8 cellular contexts compared by ENCODE assay signal in the genomic region with DNA sequence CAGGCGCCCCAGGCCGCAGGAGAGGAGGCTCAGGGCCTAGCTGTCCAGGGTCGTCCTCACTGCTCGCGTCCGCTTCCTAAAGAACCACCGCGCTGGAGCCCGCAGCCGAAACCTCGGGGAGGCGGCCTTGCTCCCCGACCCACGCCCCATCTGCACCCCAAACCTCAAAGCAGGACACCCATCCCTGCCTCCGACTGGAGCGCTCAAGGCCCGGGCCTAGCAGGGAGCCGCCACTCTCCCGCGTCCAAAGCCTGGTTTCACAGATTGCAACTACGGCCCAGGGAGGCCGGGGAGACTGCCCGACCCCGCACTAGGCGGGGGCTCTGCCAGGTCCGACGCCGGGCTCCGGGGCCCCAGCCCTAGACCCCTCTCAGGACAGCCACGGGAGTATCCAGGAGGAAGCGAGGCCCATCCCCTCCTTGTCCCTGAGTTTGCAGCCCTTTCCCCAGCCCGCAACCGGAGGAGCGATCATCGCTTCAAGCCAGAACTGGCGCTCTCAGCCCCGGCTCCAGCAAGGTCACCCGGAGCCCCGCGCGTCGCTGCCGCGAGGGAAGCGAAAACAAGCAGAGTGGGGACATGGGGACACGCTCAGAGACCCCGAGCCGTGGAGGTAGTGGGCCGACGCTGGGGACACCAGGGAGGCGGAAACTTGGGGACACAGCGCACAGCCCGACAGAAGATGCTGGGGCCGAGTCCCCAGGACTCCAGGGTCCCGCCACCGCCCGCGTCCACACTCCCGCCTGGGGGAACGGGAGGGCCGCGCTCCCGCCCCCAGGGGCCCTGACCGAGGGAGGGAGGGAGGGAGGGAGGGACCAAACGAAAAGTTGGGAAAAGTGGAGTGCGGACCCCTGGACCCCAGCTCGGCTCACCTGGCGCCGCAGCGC. TPM values are rescaled to one million over a fixed set of nuclear protein-coding genes. Genes with fewer than 3 reads are reported as not detected.
DNase-seq lines count a peak whose midpoint lies in the region; ATAC-seq and TF ChIP-seq lines count a peak whose summit lies in the region.

No MANE protein-coding gene starts in this region.

- H3K9me3 Mint-ChIP-seq in nephron: no peaks in the 10 kb centered on the region

- no peak for TF ChIP-seq CTCF in GM10266 (IDR thresholded peaks at IDR 0.05; ENCODE audit: control insufficient read depth, insufficient read depth, low read depth, missing control alignments)
- TF ChIP-seq CTCF in WI38 (IDR thresholded peaks at IDR 0.05; ENCODE audit: low read depth, low read length): no peak
- TF ChIP-seq CTCF in epithelial cell of proximal tubule (conservative IDR thresholded peaks at IDR 0.05; ENCODE audit: low read depth, low read length): no peak
- no peak for TF ChIP-seq CTCF in nephron (IDR thresholded peaks at IDR 0.05; ENCODE audit: unreplicated experiment in 3 of 3)

- H3K4me3 ChIP-seq in WI38 (ENCODE audit: low read depth, low read length) (peak overlapping the region; percentile 64), epithelial cell of proximal tubule (ENCODE audit: low read depth, low read length) (peak overlapping the region; percentile 66)

- peak overlapping the region; percentile 38 to 96 (median 87) for H3K27ac Mint-ChIP-seq in nephron

- H3K4me3 Mint-ChIP-seq in nephron: peak overlapping the region; percentile 84 to 87 (median 86)

- H3K36me3 Mint-ChIP-seq in nephron (ENCODE audit: low read depth): peaks cover 4% of the 10 kb centered on the region

- ATAC-seq in GM19463 (IDR thresholded peaks at IDR 0.05; ENCODE audit: unreplicated experiment): no peak
- ATAC-seq in HG03135 (IDR thresholded peaks at IDR 0.05; ENCODE audit: unreplicated experiment): no peak

- H3K4me1 Mint-ChIP-seq in nephron: peaks cover 20% of the 10 kb centered on the region

- H3K27me3 Mint-ChIP-seq in nephron (ENCODE audit: low read depth): peaks cover 56% of the 10 kb centered on the region

- DNase-seq in GM10266 (ENCODE audit: extremely low spot score) (peak; percentile 67), epithelial cell of proximal tubule (ENCODE audit: low read depth) (no peak), Kasumi-1 (lab: John Stamatoyannopoulos, UW) (no peak), iPS-NIHi7 (ENCODE audit: extremely low spot score) (no peak)

RNA-seq across cellular contexts. Expression of a gene that starts 0.5 kb away (rescaled TPM):
- total RNA-seq in epithelial cell of proximal tubule: 6.9 and 14.9 TPM in 2 replicates

RNA-seq across cellular contexts. Expression of a gene that starts 58.5 kb away (rescaled TPM):
- 46.4 and 48.2 TPM in 2 replicates for total RNA-seq in epithelial cell of proximal tubule
